ENCODE assay signal across 23 cellular contexts in the genomic region with DNA sequence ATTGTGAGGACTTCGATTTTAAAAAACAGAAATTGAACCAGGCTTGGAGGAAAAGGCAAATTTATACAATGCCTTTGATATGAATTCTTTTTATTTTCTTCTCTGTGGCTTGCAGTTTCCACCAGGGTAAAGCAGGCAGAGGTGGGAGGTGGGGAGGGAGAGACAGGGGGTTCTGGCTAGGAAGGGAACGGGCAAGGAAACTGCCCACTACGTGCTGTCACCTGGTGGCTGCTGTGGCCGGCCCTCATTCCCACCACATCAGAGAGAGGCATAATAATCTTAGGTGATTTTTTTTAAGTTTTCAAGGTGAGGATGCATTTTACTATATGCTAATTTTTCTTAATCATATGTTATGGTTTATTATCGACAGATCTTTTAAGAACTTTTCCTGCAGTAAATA.
DNase-seq lines count a peak whose midpoint lies in the region; ATAC-seq, FAIRE-seq and TF ChIP-seq lines count a peak whose summit lies in the region.
"Had no signal": no experiment of that assay in that cellular context is flagged by ENCODE, and none has a peak within 500 bp of the region (broad histone marks: within the 10 kb centered on the region; RNA-seq: fewer than 3 reads in every experiment).

No MANE protein-coding gene starts in this region.

- POLR2A ChIA-PET in activated CD8-positive, alpha-beta T cell treated with anti-CD3 and anti-CD28 coated beads, Interleukin-2, amount 10 ng/mL, durations not matched to agents 7 days and 5 days (lab: Charles Lee) = no interaction called here

- H3K27ac ChIP-seq in heart left ventricle (peak overlapping the region in 8 of 12 donors; percentile 5 to 55 (median 36)), mesenchymal stem cell (ENCODE audit: low read length, poor library complexity, severe bottlenecking) (no peak overlapping the region)
- H3K27ac ChIP-seq: HL-60 had no signal

- H3K27me3 ChIP-seq in heart left ventricle (no peaks in the 10 kb centered on the region), mesenchymal stem cell (ENCODE audit: control insufficient read depth in 1 of 2, insufficient read depth in 1 of 2, low read length in 2 of 2) (no peaks in the 10 kb centered on the region)

- H3K14ac ChIP-seq in mesenchymal stem cell (ENCODE audit: low read length in 2 of 2) = no peak overlapping the region

- no peak overlapping the region for H2AK5ac ChIP-seq in mesenchymal stem cell (ENCODE audit: low read length, severe bottlenecking)

- H3K9ac ChIP-seq in mesenchymal stem cell (ENCODE audit: low read length) = no peak overlapping the region

- no peaks in the 10 kb centered on the region for H3K9me3 Mint-ChIP-seq in chondrocyte (ENCODE audit: low read depth)
- no peaks in the 10 kb centered on the region for H3K9me3 Mint-ChIP-seq in activated CD8-positive, alpha-beta T cell treated with anti-CD3 and anti-CD28 coated beads, Interleukin-2, amount 10 ng/mL, durations not matched to agents 7 days and 5 days (ENCODE audit: insufficient read depth)
- H3K9me3 Mint-ChIP-seq: activated CD4-positive, alpha-beta T cell treated with anti-CD3 and anti-CD28 coated beads, Interleukin-2, amount 10 ng/mL, durations not matched to agents 7 days and 5 days; activated naive CD4-positive, alpha-beta T cell treated with anti-CD3 and anti-CD28 coated beads, Interleukin-2, amount 50 U/mL, for 72 hours; activated T-helper 17 cell treated with anti-CD3 and anti-CD28 coated beads, Interleukin-2, amount 50 U/mL, for 72 hours; CD4-positive, alpha-beta memory T cell had no signal

- H2BK15ac ChIP-seq in mesenchymal stem cell (ENCODE audit: low read depth, poor library complexity, severe bottlenecking) = no peak overlapping the region

- peak; percentile 72 for FAIRE-seq in urothelium cell line (lab: Jason Lieb, UNC)
- FAIRE-seq: GM18507 had no signal

- no peak overlapping the region for H3K4me3 Mint-ChIP-seq in chondrocyte (ENCODE audit: unreplicated experiment)
- H3K4me3 Mint-ChIP-seq in activated CD8-positive, alpha-beta T cell treated with anti-CD3 and anti-CD28 coated beads, Interleukin-2, amount 10 ng/mL, durations not matched to agents 7 days and 5 days = no peak overlapping the region
- H3K4me3 Mint-ChIP-seq: activated CD4-positive, alpha-beta T cell treated with anti-CD3 and anti-CD28 coated beads, Interleukin-2, amount 10 ng/mL, durations not matched to agents 7 days and 5 days; activated T-helper 17 cell treated with anti-CD3 and anti-CD28 coated beads, Interleukin-2, amount 50 U/mL, for 72 hours; CD4-positive, alpha-beta memory T cell; nephron had no signal

- intact Hi-C loops in heart left ventricle (cut with DNase I) = no loop called here
- intact Hi-C loops in Right ventricle myocardium inferior (cut with DNase I) = no loop called here

- H2BK5ac ChIP-seq in mesenchymal stem cell (ENCODE audit: low read depth, low read length, poor library complexity, severe bottlenecking) = no peak overlapping the region

- H3K4me3 ChIP-seq in heart left ventricle (no peak overlapping the region), mesenchymal stem cell (ENCODE audit: insufficient read depth in 1 of 2, low read depth in 1 of 2, low read length in 2 of 2) (no peak overlapping the region)

- no peak for TF ChIP-seq POLR2A in heart left ventricle (IDR thresholded peaks at IDR 0.05)

- H3K9me3 ChIP-seq in heart left ventricle (no peaks in the 10 kb centered on the region), mesenchymal stem cell (ENCODE audit: control insufficient read depth, low read length) (no peaks in the 10 kb centered on the region)

- H2AFZ ChIP-seq in mesenchymal stem cell (ENCODE audit: low read depth, low read length) = no peak overlapping the region

- no peak overlapping the region for H3K4ac ChIP-seq in mesenchymal stem cell (ENCODE audit: low read depth in 1 of 2, low read length in 2 of 2)

- TF ChIP-seq CTCF in heart left ventricle (IDR thresholded peaks at IDR 0.05) (no peak), chondrocyte (IDR thresholded peaks at IDR 0.05) (no peak)

- H3K36me3 Mint-ChIP-seq in chondrocyte (ENCODE audit: low read depth) = peaks cover 2% of the 10 kb centered on the region
- H3K36me3 Mint-ChIP-seq in activated CD8-positive, alpha-beta T cell treated with anti-CD3 and anti-CD28 coated beads, Interleukin-2, amount 10 ng/mL, durations not matched to agents 7 days and 5 days (ENCODE audit: low read depth) = no peaks in the 10 kb centered on the region
- H3K36me3 Mint-ChIP-seq: activated naive CD4-positive, alpha-beta T cell treated with anti-CD3 and anti-CD28 coated beads, Interleukin-2, amount 50 U/mL, for 72 hours; CD4-positive, alpha-beta memory T cell had no signal

- H4K91ac ChIP-seq in mesenchymal stem cell (ENCODE audit: low read length) = no peak overlapping the region

- H3K79me1 ChIP-seq in mesenchymal stem cell (replicated peaks; ENCODE audit: low read length, poor library complexity, severe bottlenecking) = no peaks in the 10 kb centered on the region

- DNase-seq in heart left ventricle (no peak), Right ventricle myocardium inferior (ENCODE audit: missing footprints) (no peak), chondrocyte (ENCODE audit: low spot score) (no peak), mesenchymal stem cell (no peak), urothelium cell line (ENCODE audit: low spot score) (peak; percentile 36), DMS153 (lab: John Stamatoyannopoulos, UW) (no peak)
- DNase-seq in activated CD8-positive, alpha-beta T cell treated with anti-CD3 and anti-CD28 coated beads, Interleukin-2, amount 10 ng/mL, durations not matched to agents 7 days and 5 days = no peak
- DNase-seq: 8988T; activated CD4-positive, alpha-beta T cell treated with anti-CD3 and anti-CD28 coated beads, Interleukin-2, amount 10 ng/mL, durations not matched to agents 7 days and 5 days; CD4-positive, alpha-beta memory T cell; GDM1; left cardiac atrium; midbrain; NCI-H1436; NCI-H2107; T-helper 2 cell had no signal

- peak overlapping the region; percentile 28 for H3K4me2 ChIP-seq in mesenchymal stem cell (ENCODE audit: low read length, poor library complexity, severe bottlenecking)

- peaks cover 0 to 3% (median 0%) of the 10 kb centered on the region in 9 donors for H3K36me3 ChIP-seq in heart left ventricle
- H3K36me3 ChIP-seq in mesenchymal stem cell (ENCODE audit: control insufficient read depth in 1 of 2, insufficient read depth in 2 of 2, low read depth in 1 of 2, low read length in 2 of 2) = no peaks in the 10 kb centered on the region

- H3K27ac Mint-ChIP-seq in chondrocyte (ENCODE audit: unreplicated experiment) = peak overlapping the region; percentile 57
- no peak overlapping the region for H3K27ac Mint-ChIP-seq in activated CD8-positive, alpha-beta T cell treated with anti-CD3 and anti-CD28 coated beads, Interleukin-2, amount 10 ng/mL, durations not matched to agents 7 days and 5 days
- H3K27ac Mint-ChIP-seq: activated CD4-positive, alpha-beta T cell treated with anti-CD3 and anti-CD28 coated beads, Interleukin-2, amount 10 ng/mL, durations not matched to agents 7 days and 5 days; activated T-helper 17 cell treated with anti-CD3 and anti-CD28 coated beads, Interleukin-2, amount 50 U/mL, for 72 hours; CD4-positive, alpha-beta memory T cell had no signal

- CTCF ChIA-PET in activated CD8-positive, alpha-beta T cell treated with anti-CD3 and anti-CD28 coated beads, Interleukin-2, amount 10 ng/mL, durations not matched to agents 7 days and 5 days (lab: Charles Lee) = no interaction called here

- no peak overlapping the region for H3K23ac ChIP-seq in mesenchymal stem cell (ENCODE audit: low read length in 2 of 2)

- H3K27me3 Mint-ChIP-seq in chondrocyte (ENCODE audit: low read depth) = no peaks in the 10 kb centered on the region
- no peaks in the 10 kb centered on the region for H3K27me3 Mint-ChIP-seq in activated CD8-positive, alpha-beta T cell treated with anti-CD3 and anti-CD28 coated beads, Interleukin-2, amount 10 ng/mL, durations not matched to agents 7 days and 5 days (ENCODE audit: low read depth)
- H3K27me3 Mint-ChIP-seq: activated CD4-positive, alpha-beta T cell treated with anti-CD3 and anti-CD28 coated beads, Interleukin-2, amount 10 ng/mL, durations not matched to agents 7 days and 5 days had no signal

- no peak overlapping the region for H4K8ac ChIP-seq in mesenchymal stem cell (ENCODE audit: low read length)

- ATAC-seq in heart left ventricle = no peak
- no peak for ATAC-seq in Right ventricle myocardium inferior
- no peak for ATAC-seq in GM19324 (IDR thresholded peaks at IDR 0.05; ENCODE audit: low FRiP score, unreplicated experiment)
- ATAC-seq in activated CD8-positive, alpha-beta T cell treated with anti-CD3 and anti-CD28 coated beads, Interleukin-2, amount 10 ng/mL, durations not matched to agents 7 days and 5 days = no peak
- ATAC-seq: activated naive CD4-positive, alpha-beta T cell treated with anti-CD3 and anti-CD28 coated beads, Interleukin-2, amount 50 U/mL, for 72 hours; activated T-helper 17 cell treated with anti-CD3 and anti-CD28 coated beads, Interleukin-2, amount 50 U/mL, for 72 hours; Panc1 had no signal

- H3K4me1 ChIP-seq in heart left ventricle (peaks cover 0 to 64% (median 37%) of the 10 kb centered on the region in 12 donors), mesenchymal stem cell (ENCODE audit: control insufficient read depth, insufficient read depth, low read depth, low read length) (peaks cover 20% of the 10 kb centered on the region)

- peaks cover 30% of the 10 kb centered on the region for H3K4me1 Mint-ChIP-seq in chondrocyte (ENCODE audit: low read depth)
- H3K4me1 Mint-ChIP-seq in activated CD8-positive, alpha-beta T cell treated with anti-CD3 and anti-CD28 coated beads, Interleukin-2, amount 10 ng/mL, durations not matched to agents 7 days and 5 days (ENCODE audit: low read depth) = no peaks in the 10 kb centered on the region
- H3K4me1 Mint-ChIP-seq: activated CD4-positive, alpha-beta T cell treated with anti-CD3 and anti-CD28 coated beads, Interleukin-2, amount 10 ng/mL, durations not matched to agents 7 days and 5 days; activated T-helper 17 cell treated with anti-CD3 and anti-CD28 coated beads, Interleukin-2, amount 50 U/mL, for 72 hours; CD4-positive, alpha-beta memory T cell had no signal

- H2BK12ac ChIP-seq in mesenchymal stem cell (ENCODE audit: low read length in 2 of 2) = peak overlapping the region in 1 of 2 experiments; percentile 92

- no peak overlapping the region for H2BK120ac ChIP-seq in mesenchymal stem cell (ENCODE audit: low read depth, low read length)

- 73 to 81% (median 77%) methylated on average over 5 of the region's 5 CpGs for WGBS in heart left ventricle, 4 donors
- WGBS in mesenchymal stem cell = 33% methylated on average over 1 of the region's 5 CpGs

- peak overlapping the region in 1 of 2 experiments; percentile 77 for H3K18ac ChIP-seq in mesenchymal stem cell (ENCODE audit: low read depth in 1 of 2, low read length in 2 of 2)
